In genomic region chr11:43135966-43136534, GRCh38 we compare ENCODE assay signal across 21 cellular contexts.
DNase-seq lines count a peak whose midpoint lies in the region; ATAC-seq, FAIRE-seq and TF ChIP-seq lines count a peak whose summit lies in the region.
"Had no signal": no experiment of that assay in that cellular context is flagged by ENCODE, and none has a peak within 500 bp of the region (broad histone marks: within the 10 kb centered on the region; RNA-seq: fewer than 3 reads in every experiment).

No MANE protein-coding gene starts in this region.

- TF ChIP-seq CTCF in GM13976 (IDR thresholded peaks at IDR 0.05; ENCODE audit: borderline replicate concordance, control extremely low read depth, extremely low read depth, insufficient read depth, missing control alignments) = no peak

- ATAC-seq in GM19452 (IDR thresholded peaks at IDR 0.05; ENCODE audit: unreplicated experiment) (peak; percentile 55), HG02885 (IDR thresholded peaks at IDR 0.05; ENCODE audit: poor library complexity, unreplicated experiment) (peak; percentile 86), HG03571 (IDR thresholded peaks at IDR 0.05; ENCODE audit: unreplicated experiment) (peak; percentile 68)
- ATAC-seq: activated CD8-positive, alpha-beta memory T cell treated with anti-CD3 and anti-CD28 coated beads, Interleukin-2, amount 10 ng/mL, durations not matched to agents 7 days and 5 days; CD8-positive, alpha-beta T cell; naive thymus-derived CD8-positive, alpha-beta T cell had no signal

- in situ Hi-C loops in GM13976 (cut with MboI; ENCODE audit: low sequenced_read_pairs, unreplicated experiment) = no loop called here

- DNase-seq in GM12892 (ENCODE audit: insufficient read length) = no peak
- DNase-seq in NCI-H2171 (lab: John Stamatoyannopoulos, UW) = no peak
- no peak for DNase-seq in GM13976 (ENCODE audit: low spot score)
- DNase-seq in hepatic stellate cell (ENCODE audit: low spot score) = no peak
- no peak for DNase-seq in NCI-H2107 treated with DMSO at 0.1 percent for 48 hours (lab: John Stamatoyannopoulos, UW; ENCODE audit: unreplicated experiment)
- DNase-seq: ACHN; activated B cell treated with CpG ODN at 0.5 μM for 24 hours; activated CD8-positive, alpha-beta memory T cell treated with anti-CD3 and anti-CD28 coated beads, Interleukin-2, amount 10 ng/mL, durations not matched to agents 7 days and 5 days; activated effector memory CD4-positive, alpha-beta T cell treated with anti-CD3 and anti-CD28 coated beads, Interleukin-2, amount 50 U/mL, for 16 hours; CD8-positive, alpha-beta T cell; immature natural killer cell; naive thymus-derived CD8-positive, alpha-beta T cell; NCI-H1417 treated with DMSO at 0.1 percent for 48 hours; NCI-H446 treated with DMSO at 0.1 percent for 48 hours; Right ventricle myocardium superior; stimulated activated CD4-positive, alpha-beta T cell treated with anti-CD3 and anti-CD28 coated beads, Interleukin-12 subunit alpha, Interleukin-12 subunit beta, amount 100 ng/mL, for 4 hours; stomach had no signal

- no peak for TF ChIP-seq POLR2A in GM12892 (IDR thresholded peaks at IDR 0.05; ENCODE audit: low read depth, low read length)

- FAIRE-seq in GM12892 (lab: Jason Lieb, UNC) = peak; percentile 66
- FAIRE-seq: urothelium cell line had no signal
